ENCODE assay signal across 11 cellular contexts in genomic region chrX:2829066-2829430, GRCh38. TPM values are rescaled to one million over a fixed set of nuclear protein-coding genes. Genes with fewer than 3 reads are reported as not detected.
A peak's percentile ranks its signal among the peaks of the same experiment; 100 is the strongest.
DNase-seq lines count a peak whose midpoint lies in the region; ATAC-seq and TF ChIP-seq lines count a peak whose summit lies in the region.
"Had no signal": no experiment of that assay in that cellular context is flagged by ENCODE, and none has a peak within 500 bp of the region (broad histone marks: within the 10 kb centered on the region; RNA-seq: fewer than 3 reads in every experiment).

No MANE protein-coding gene starts in this region.

- no peaks in the 10 kb centered on the region for H3K27me3 Mint-ChIP-seq in Caco-2 (ENCODE audit: insufficient read depth, unreplicated experiment)
- no peaks in the 10 kb centered on the region for H3K27me3 Mint-ChIP-seq in activated CD4-positive, alpha-beta memory T cell treated with anti-CD3 and anti-CD28 coated beads, Interleukin-2, amount 10 ng/mL, durations not matched to agents 7 days and 5 days

- DNase-seq in Caco-2: peak; percentile 16 to 37
- DNase-seq in sciatic nerve (ENCODE audit: low spot score): no peak
- DNase-seq in activated CD4-positive, alpha-beta memory T cell treated with anti-CD3 and anti-CD28 coated beads, Interleukin-2, amount 10 ng/mL, durations not matched to agents 7 days and 5 days: no peak
- no peak for DNase-seq in COLO829 (ENCODE audit: low spot score)
- DNase-seq: activated effector memory CD4-positive, alpha-beta T cell treated with Interleukin-2 at 50 U/mL for 16 hours; NCI-H2081 treated with DMSO at 0.1 percent for 48 hours had no signal

- H3K9me3 ChIP-seq in Caco-2: no peaks in the 10 kb centered on the region
- no peaks in the 10 kb centered on the region for H3K9me3 ChIP-seq in iPS-15b (ENCODE audit: control insufficient read depth, insufficient read depth, low read length)

- no TSS peak for BruUV-seq in Caco-2 (replicated peaks; lab: Mats Ljungman, UMichigan)

- no peaks in the 10 kb centered on the region for H3K9me3 Mint-ChIP-seq in Caco-2 (ENCODE audit: unreplicated experiment)
- H3K9me3 Mint-ChIP-seq in activated CD4-positive, alpha-beta memory T cell treated with anti-CD3 and anti-CD28 coated beads, Interleukin-2, amount 10 ng/mL, durations not matched to agents 7 days and 5 days: no peaks in the 10 kb centered on the region
- H3K9me3 Mint-ChIP-seq: stimulated activated memory B cell treated with anti-CD40 and anti-IgM and Interleukin-4, amounts not matched to agents 10 μg/mL and 1 μg/mL and 100 μg/mL, for 72 hours had no signal

- ATAC-seq in sciatic nerve: peak; percentile 31
- ATAC-seq in GM21529 (IDR thresholded peaks at IDR 0.05; ENCODE audit: unreplicated experiment): no peak
- no peak for ATAC-seq in HG02763 (IDR thresholded peaks at IDR 0.05; ENCODE audit: unreplicated experiment)
- ATAC-seq: stimulated activated memory B cell treated with anti-CD40 and anti-IgM and Interleukin-4, amounts not matched to agents 10 μg/mL and 1 μg/mL and 100 μg/mL, for 72 hours had no signal

- peaks cover 23% of the 10 kb centered on the region for H3K36me3 Mint-ChIP-seq in Caco-2 (ENCODE audit: insufficient read depth, unreplicated experiment)
- H3K36me3 Mint-ChIP-seq in activated CD4-positive, alpha-beta memory T cell treated with anti-CD3 and anti-CD28 coated beads, Interleukin-2, amount 10 ng/mL, durations not matched to agents 7 days and 5 days (ENCODE audit: low read depth): no peaks in the 10 kb centered on the region
- H3K36me3 Mint-ChIP-seq: stimulated activated memory B cell treated with anti-CD40 and anti-IgM and Interleukin-4, amounts not matched to agents 10 μg/mL and 1 μg/mL and 100 μg/mL, for 72 hours had no signal

- H3K27me3 ChIP-seq in Caco-2 (replicated peaks; ENCODE audit: control insufficient read depth, insufficient read depth, low read length) (no peaks in the 10 kb centered on the region), iPS-15b (ENCODE audit: control insufficient read depth, insufficient read depth, low read length) (peaks cover 10% of the 10 kb centered on the region)

- H3K36me3 ChIP-seq in Caco-2 (ENCODE audit: control insufficient read depth, insufficient read depth, low read length) (no peaks in the 10 kb centered on the region; the same call in 1 of the 2 replicates), iPS-15b (ENCODE audit: control insufficient read depth, insufficient read depth, low read length) (no peaks in the 10 kb centered on the region)

- POLR2A ChIA-PET in Caco-2 (lab: Charles Lee): no interaction called here
- POLR2A ChIA-PET in activated CD4-positive, alpha-beta memory T cell treated with anti-CD3 and anti-CD28 coated beads, Interleukin-2, amount 10 ng/mL, durations not matched to agents 7 days and 5 days (lab: Charles Lee): no interaction called here

- H3K4me1 ChIP-seq in Caco-2 (0 out of 2 replicates have a peak, but pooled peaks cover 5% of the 10 kb centered on the region), iPS-15b (ENCODE audit: control insufficient read depth, insufficient read depth, low read length) (no peaks in the 10 kb centered on the region)

- CTCF ChIA-PET in Caco-2 (lab: Charles Lee): no interaction called here
- CTCF ChIA-PET in activated CD4-positive, alpha-beta memory T cell treated with anti-CD3 and anti-CD28 coated beads, Interleukin-2, amount 10 ng/mL, durations not matched to agents 7 days and 5 days (lab: Charles Lee): no interaction called here

- H3K9ac ChIP-seq in iPS-15b (ENCODE audit: low read depth, low read length): no peak overlapping the region

- no peaks in the 10 kb centered on the region for H3K4me1 Mint-ChIP-seq in Caco-2 (ENCODE audit: low read depth, unreplicated experiment)
- no peaks in the 10 kb centered on the region for H3K4me1 Mint-ChIP-seq in activated CD4-positive, alpha-beta memory T cell treated with anti-CD3 and anti-CD28 coated beads, Interleukin-2, amount 10 ng/mL, durations not matched to agents 7 days and 5 days
- H3K4me1 Mint-ChIP-seq: stimulated activated memory B cell treated with anti-CD40 and anti-IgM and Interleukin-4, amounts not matched to agents 10 μg/mL and 1 μg/mL and 100 μg/mL, for 72 hours had no signal

- H3K4me3 Mint-ChIP-seq in Caco-2 (ENCODE audit: unreplicated experiment): peak overlapping the region; percentile 60
- no peak overlapping the region for H3K4me3 Mint-ChIP-seq in activated CD4-positive, alpha-beta memory T cell treated with anti-CD3 and anti-CD28 coated beads, Interleukin-2, amount 10 ng/mL, durations not matched to agents 7 days and 5 days
- H3K4me3 Mint-ChIP-seq: stimulated activated memory B cell treated with anti-CD40 and anti-IgM and Interleukin-4, amounts not matched to agents 10 μg/mL and 1 μg/mL and 100 μg/mL, for 72 hours had no signal

- H3K27ac Mint-ChIP-seq in Caco-2 (ENCODE audit: unreplicated experiment): no peak overlapping the region
- H3K27ac Mint-ChIP-seq in activated CD4-positive, alpha-beta memory T cell treated with anti-CD3 and anti-CD28 coated beads, Interleukin-2, amount 10 ng/mL, durations not matched to agents 7 days and 5 days: no peak overlapping the region
- H3K27ac Mint-ChIP-seq: stimulated activated memory B cell treated with anti-CD40 and anti-IgM and Interleukin-4, amounts not matched to agents 10 μg/mL and 1 μg/mL and 100 μg/mL, for 72 hours had no signal

- intact Hi-C loops in Caco-2 (cut with micrococcal nuclease; ENCODE audit: unreplicated experiment) (no loop called here), sciatic nerve (cut with DNase I) (no loop called here)

- TF ChIP-seq CTCF in Caco-2 (IDR thresholded peaks at IDR 0.05; ENCODE audit: insufficient read depth in 1 of 2, low read depth in 1 of 2, low read length in 1 of 2, severe bottlenecking in 1 of 2, unreplicated experiment in 1 of 2) (no peak), WI38 (IDR thresholded peaks at IDR 0.05; ENCODE audit: low read depth, low read length) (no peak)

- H3K4me3 ChIP-seq in Caco-2 (ENCODE audit: low read depth, low read length) (peak overlapping the region; percentile 68), WI38 (ENCODE audit: low read depth, low read length) (peak overlapping the region; percentile 55), iPS-15b (ENCODE audit: low read depth, low read length) (peak overlapping the region; percentile 54)

RNA-seq across cellular contexts. Expression of gene GYG2, which starts 0.3 kb away (rescaled TPM):
- 44.0 and 50.4 TPM in 2 replicates for total RNA-seq in Caco-2 (2022)
- 10.9 TPM for total RNA-seq in sciatic nerve
- total RNA-seq in activated CD4-positive, alpha-beta memory T cell treated with anti-CD3 and anti-CD28 coated beads, Interleukin-2, amount 10 ng/mL, durations not matched to agents 7 days and 5 days: not detected

Comparison
In these comparisons a context has a peak if more than half of its experiments do, and no peak if none do; other contexts are left out.
1. DNase-seq: peak in Caco-2 (2 of 2); none in sciatic nerve (single experiment), activated CD4-positive, alpha-beta memory T cell treated with anti-CD3 and anti-CD28 coated beads, Interleukin-2, amount 10 ng/mL, durations not matched to agents 7 days and 5 days (single experiment) and COLO829 (single experiment).
2. RNA of gene GYG2, which starts 0.3 kb away (total RNA-seq): 44.0 to 50.4 TPM in Caco-2 and 10.9 TPM in sciatic nerve (single experiment); not detected in activated CD4-positive, alpha-beta memory T cell treated with anti-CD3 and anti-CD28 coated beads, Interleukin-2, amount 10 ng/mL, durations not matched to agents 7 days and 5 days; every median in the first group is over 10 times any median in the second.
3. Peak in every context shown above with its lines, with median percentiles within 50 percentile points of each other: H3K4me3 ChIP-seq.